8 cellular contexts compared by ENCODE assay signal in genomic region chr12:64610092-64610659, GRCh38. TPM values are rescaled to one million over a fixed set of nuclear protein-coding genes. Genes with fewer than 3 reads are reported as not detected.
A peak's percentile ranks its signal among the peaks of the same experiment; 100 is the strongest.
DNase-seq lines count a peak whose midpoint lies in the region; ATAC-seq and TF ChIP-seq lines count a peak whose summit lies in the region.

Gene RASSF3 (plus strand): TSS chr12:64610495. CDS start chr12:64610633, 138 bp downstream.

- intact Hi-C loops in tibial artery (cut with DNase I; ENCODE audit: low total_unique reads), result loop anchor here (5.0 kb wide), 1 partner anchor 87 kb away; no protein-coding TSS in a partner anchor

- H3K4me1 Mint-ChIP-seq in CD8-positive, alpha-beta memory T cell, result peaks cover 29 to 53% (median 42%) of the 10 kb centered on the region in 3 donors

- TF ChIP-seq CTCF in tibial artery (IDR thresholded peaks at IDR 0.05), result no peak

- peaks cover 0 to 44% (median 9%) of the 10 kb centered on the region in 3 donors for H3K36me3 Mint-ChIP-seq in CD8-positive, alpha-beta memory T cell

- peaks cover 39% of the 10 kb centered on the region for H3K4me1 ChIP-seq in CD8-positive, alpha-beta memory T cell (ENCODE audit: insufficient read depth, low read length)
- H3K4me1 ChIP-seq in tibial artery, result peaks cover 0 to 31% (median 16%) of the 10 kb centered on the region in 4 donors

- peak within 1 kb of the TSS; percentile 88 to 99 (median 98) for H3K4me3 Mint-ChIP-seq in CD8-positive, alpha-beta memory T cell

- POLR2A ChIA-PET in CD8-positive, alpha-beta memory T cell (lab: Charles Lee), result interaction anchor here (0.5 to 4.4 kb wide), 12 partner anchors 17 to 88 kb away, joined by 3 to 25 read pairs (median 4); no protein-coding TSS in a partner anchor

- peak within 1 kb of the TSS; percentile 82 for H3K27ac ChIP-seq in CD8-positive, alpha-beta memory T cell (ENCODE audit: low read depth, low read length)
- H3K27ac ChIP-seq in tibial artery, result peak within 1 kb of the TSS; percentile 88 to 94

- DNase-seq in CD8-positive, alpha-beta memory T cell, result peak; percentile 71 to 82 (median 77)
- DNase-seq in SHP77 treated with DMSO at 0.1 percent for 48 hours (lab: John Stamatoyannopoulos, UW) (peak; percentile 29), activated gamma-delta T cell (lab: John Stamatoyannopoulos, UW) (peak; percentile 74), foreskin melanocyte (peak; percentile 72), nucleus accumbens (lab: John Stamatoyannopoulos, UW) (peak in 32 of 56 donors; percentile 5 to 66 (median 34)), tibial artery (peak; percentile 44 to 86)

- ATAC-seq in GM19438 (IDR thresholded peaks at IDR 0.05; ENCODE audit: low read depth, unreplicated experiment) (peak; percentile 49), HG03565 (IDR thresholded peaks at IDR 0.05; ENCODE audit: unreplicated experiment) (peak; percentile 40)

- no peaks in the 10 kb centered on the region for H3K9me3 ChIP-seq in CD8-positive, alpha-beta memory T cell (ENCODE audit: low read length)
- no peaks in the 10 kb centered on the region for H3K9me3 ChIP-seq in tibial artery

- no peaks in the 10 kb centered on the region for H3K36me3 ChIP-seq in CD8-positive, alpha-beta memory T cell (ENCODE audit: insufficient read depth, low read length)
- no peaks in the 10 kb centered on the region for H3K36me3 ChIP-seq in tibial artery

- CTCF ChIA-PET in CD8-positive, alpha-beta memory T cell (lab: Charles Lee), result interaction anchor here (0.7 to 3.5 kb wide), 22 partner anchors 9 to 153 kb away, joined by 3 to 25 read pairs (median 8); no protein-coding TSS in a partner anchor

- H3K27me3 Mint-ChIP-seq in CD8-positive, alpha-beta memory T cell, result no peaks in the 10 kb centered on the region

- H3K27ac Mint-ChIP-seq in CD8-positive, alpha-beta memory T cell, result peak within 1 kb of the TSS; percentile 89 to 99 (median 95)

- peak within 1 kb of the TSS; percentile 90 for H3K4me3 ChIP-seq in CD8-positive, alpha-beta memory T cell (ENCODE audit: low read length)
- H3K4me3 ChIP-seq in tibial artery, result peak within 1 kb of the TSS; percentile 85 to 87

- no peaks in the 10 kb centered on the region for H3K9me3 Mint-ChIP-seq in CD8-positive, alpha-beta memory T cell

- H3K27me3 ChIP-seq in CD8-positive, alpha-beta memory T cell (ENCODE audit: insufficient read depth, low read length, poor library complexity, severe bottlenecking), result no peaks in the 10 kb centered on the region
- H3K27me3 ChIP-seq in tibial artery, result no peaks in the 10 kb centered on the region

RNA-seq across cellular contexts. Expression of gene RASSF3, which starts in this region (rescaled TPM):
- total RNA-seq in CD8-positive, alpha-beta memory T cell, result 10 to 100 TPM; 58.2 to 59.2 TPM
- polyA plus RNA-seq in CD8-positive, alpha-beta memory T cell, result 4.0 TPM

Comparison
In these comparisons a context has a peak if more than half of its experiments do, and no peak if none do; other contexts are left out.
1. Peak in every context shown above with its lines: DNase-seq, ATAC-seq, H3K4me3 ChIP-seq and H3K27ac ChIP-seq.